ENCODE assay signal across 26 cellular contexts in the genomic region with DNA sequence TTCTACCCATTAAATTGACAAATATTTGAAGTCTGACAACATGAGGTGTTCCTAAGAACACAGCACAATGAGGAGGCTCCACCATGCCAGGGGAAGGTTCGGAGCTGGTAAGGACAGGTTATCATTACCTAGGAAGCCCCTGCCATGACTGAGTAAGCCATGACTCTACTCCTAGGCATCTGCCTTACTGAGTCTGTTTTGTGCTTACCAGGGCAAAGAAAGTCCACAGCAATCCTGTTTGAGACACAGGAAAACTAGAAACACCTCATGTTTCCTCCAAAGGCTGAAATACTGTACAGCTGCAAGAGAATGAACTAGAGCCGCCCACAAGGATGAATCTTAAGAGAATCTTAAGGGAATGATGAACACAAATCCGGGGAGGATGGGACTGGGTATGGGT.
"Had no signal": no experiment of that assay in that cellular context is flagged by ENCODE, and none has a peak within 500 bp of the region (broad histone marks: within the 10 kb centered on the region; RNA-seq: fewer than 3 reads in every experiment).

No MANE protein-coding gene starts in this region.

- H3K27ac Mint-ChIP-seq: activated naive CD8-positive, alpha-beta T cell; brain; nephron; stimulated activated effector memory CD8-positive, alpha-beta T cell treated with anti-CD3 and anti-CD28 coated beads, Interleukin-12 subunit alpha, Interleukin-12 subunit beta, amount 100 ng/mL, for 72 hours; stimulated activated naive CD8-positive, alpha-beta T cell treated with anti-CD3 and anti-CD28 coated beads, Interleukin-15, Interleukin-2, amounts not matched to agents 100 ng/mL and 50 ng/mL, for 24 hours had no signal

- H3K4me3 Mint-ChIP-seq: activated naive CD8-positive, alpha-beta T cell; brain; immature natural killer cell; nephron; stimulated activated effector memory CD8-positive, alpha-beta T cell treated with anti-CD3 and anti-CD28 coated beads, Interleukin-12 subunit alpha, Interleukin-12 subunit beta, amount 100 ng/mL, for 72 hours; stimulated activated naive CD8-positive, alpha-beta T cell treated with anti-CD3 and anti-CD28 coated beads, Interleukin-15, Interleukin-2, amounts not matched to agents 100 ng/mL and 50 ng/mL, for 24 hours had no signal

- H3K4me3 ChIP-seq: adrenal gland, ascending aorta, heart left ventricle, left ventricle myocardium inferior, lung, mucosa of descending colon, skin epidermis, thoracic aorta had no signal

- ATAC-seq: activated CD4-positive, CD25-positive, alpha-beta regulatory T cell treated with anti-CD3 and anti-CD28 coated beads, Interleukin-2, amount 50 U/mL, for 24 hours; mucosa of descending colon; sciatic nerve; stimulated activated effector memory CD8-positive, alpha-beta T cell treated with anti-CD3 and anti-CD28 coated beads, Interleukin-12 subunit alpha, Interleukin-12 subunit beta, amount 100 ng/mL, for 72 hours had no signal

- H3K36me3 Mint-ChIP-seq: activated naive CD8-positive, alpha-beta T cell; immature natural killer cell; stimulated activated effector memory CD8-positive, alpha-beta T cell treated with anti-CD3 and anti-CD28 coated beads, Interleukin-12 subunit alpha, Interleukin-12 subunit beta, amount 100 ng/mL, for 72 hours had no signal

- H3K9me3 Mint-ChIP-seq: brain; immature natural killer cell; nephron; stimulated activated effector memory CD8-positive, alpha-beta T cell treated with anti-CD3 and anti-CD28 coated beads, Interleukin-12 subunit alpha, Interleukin-12 subunit beta, amount 100 ng/mL, for 72 hours; stimulated activated naive CD8-positive, alpha-beta T cell treated with anti-CD3 and anti-CD28 coated beads, Interleukin-15, Interleukin-2, amounts not matched to agents 100 ng/mL and 50 ng/mL, for 24 hours had no signal

- H3K27me3 Mint-ChIP-seq: activated naive CD8-positive, alpha-beta T cell; brain; stimulated activated naive CD8-positive, alpha-beta T cell treated with anti-CD3 and anti-CD28 coated beads, Interleukin-15, Interleukin-2, amounts not matched to agents 100 ng/mL and 50 ng/mL, for 24 hours had no signal

- FAIRE-seq: urothelium cell line had no signal

- H3K27me3 ChIP-seq: adrenal gland, ascending aorta, heart left ventricle had no signal

- H3K36me3 ChIP-seq: adrenal gland, ascending aorta, heart left ventricle, left ventricle myocardium inferior, thoracic aorta had no signal

- DNase-seq: activated CD4-positive, alpha-beta T cell treated with anti-CD3 and anti-CD28 coated beads for 48 hours; activated CD4-positive, alpha-beta T cell treated with anti-CD3 and anti-CD28 coated beads, Interleukin-2, amount 50 U/mL, for 48 hours; activated CD8-positive, alpha-beta memory T cell treated with anti-CD3 and anti-CD28 coated beads for 24 hours; activated effector memory CD4-positive, alpha-beta T cell treated with Interleukin-2 at 50 U/mL for 16 hours; activated naive CD4-positive, alpha-beta T cell treated with Interleukin-2 at 50 U/mL for 16 hours; adrenal gland; heart left ventricle; hypothalamus; immature natural killer cell; left ventricle myocardium inferior; mucosa of descending colon; posterior cingulate gyrus; stimulated activated CD4-positive, alpha-beta T cell treated with anti-CD3 and anti-CD28 coated beads, Interleukin-4, amount 100 ng/mL, for 24 hours; trophoblast cell had no signal
